8 cellular contexts compared by ENCODE assay signal in genomic region chr12:108313609-108314331, GRCh38. TPM values are rescaled to one million over a fixed set of nuclear protein-coding genes. Genes with fewer than 3 reads are reported as not detected.
DNase-seq lines count a peak whose midpoint lies in the region; ATAC-seq and TF ChIP-seq lines count a peak whose summit lies in the region.

No MANE protein-coding gene starts in this region.

- H3K4me1 Mint-ChIP-seq in activated CD8-positive, alpha-beta T cell treated with anti-CD3 and anti-CD28 coated beads for 36 hours (ENCODE audit: low read depth): peaks cover 33% of the 10 kb centered on the region
- peaks cover 87 to 100% of the 10 kb centered on the region in 2 donors for H3K4me1 Mint-ChIP-seq in immature natural killer cell
- H3K4me1 Mint-ChIP-seq in stimulated activated naive B cell treated with anti-CD40 and anti-IgM and Interleukin-4, amounts not matched to agents 10 μg/mL and 1 μg/mL and 100 μg/mL, for 72 hours: peaks cover 0 to 4% of the 10 kb centered on the region in 2 donors

- H3K27me3 Mint-ChIP-seq in activated CD8-positive, alpha-beta T cell treated with anti-CD3 and anti-CD28 coated beads for 36 hours: no peaks in the 10 kb centered on the region
- H3K27me3 Mint-ChIP-seq in immature natural killer cell (ENCODE audit: low read depth in 3 of 3): peaks cover 0 to 1% (median 0%) of the 10 kb centered on the region in 3 donors
- peaks cover 9 to 15% of the 10 kb centered on the region in 2 donors for H3K27me3 Mint-ChIP-seq in stimulated activated naive B cell treated with anti-CD40 and anti-IgM and Interleukin-4, amounts not matched to agents 10 μg/mL and 1 μg/mL and 100 μg/mL, for 72 hours

- DNase-seq in KG1 (lab: John Stamatoyannopoulos, UW) (peak; percentile 63), immature natural killer cell (peak; percentile 68 to 71 (median 68)), BE2C (no peak), NCI-H1092 (lab: John Stamatoyannopoulos, UW) (no peak), GM19238 (ENCODE audit: insufficient read length, low spot score) (no peak)
- peak; percentile 56 for DNase-seq in activated CD8-positive, alpha-beta T cell treated with anti-CD3 and anti-CD28 coated beads for 36 hours
- no peak for DNase-seq in stimulated activated naive B cell treated with anti-CD40 and anti-IgM and Interleukin-4, amounts not matched to agents 10 μg/mL and 1 μg/mL and 100 μg/mL, for 72 hours

- POLR2A ChIA-PET in activated CD8-positive, alpha-beta T cell treated with anti-CD3 and anti-CD28 coated beads for 36 hours (lab: Charles Lee): interaction anchor here (1.0 to 1.4 kb wide), 4 partner anchors 8 to 22 kb away, joined by 3 to 4 read pairs (median 3); no protein-coding TSS in a partner anchor

- H3K9me3 Mint-ChIP-seq in activated CD8-positive, alpha-beta T cell treated with anti-CD3 and anti-CD28 coated beads for 36 hours: no peaks in the 10 kb centered on the region
- H3K9me3 Mint-ChIP-seq in immature natural killer cell: no peaks in the 10 kb centered on the region
- H3K9me3 Mint-ChIP-seq in stimulated activated naive B cell treated with anti-CD40 and anti-IgM and Interleukin-4, amounts not matched to agents 10 μg/mL and 1 μg/mL and 100 μg/mL, for 72 hours: peaks cover 0 to 2% of the 10 kb centered on the region in 2 donors

- no peak overlapping the region for H3K4me3 ChIP-seq in BE2C (ENCODE audit: low read depth, low read length)

- intact Hi-C loops in activated CD8-positive, alpha-beta T cell treated with anti-CD3 and anti-CD28 coated beads for 36 hours (cut with micrococcal nuclease): no loop called here

- H3K36me3 Mint-ChIP-seq in activated CD8-positive, alpha-beta T cell treated with anti-CD3 and anti-CD28 coated beads for 36 hours (ENCODE audit: low read depth): no peaks in the 10 kb centered on the region
- peaks cover 19 to 38% (median 32%) of the 10 kb centered on the region in 3 donors for H3K36me3 Mint-ChIP-seq in immature natural killer cell
- no peaks in the 10 kb centered on the region for H3K36me3 Mint-ChIP-seq in stimulated activated naive B cell treated with anti-CD40 and anti-IgM and Interleukin-4, amounts not matched to agents 10 μg/mL and 1 μg/mL and 100 μg/mL, for 72 hours

- H3K4me1 ChIP-seq in BE2C: peaks cover 21% of the 10 kb centered on the region

- CTCF ChIA-PET in activated CD8-positive, alpha-beta T cell treated with anti-CD3 and anti-CD28 coated beads for 36 hours (lab: Charles Lee): interaction anchor here (1.3 to 1.7 kb wide), 3 partner anchors 119 to 198 kb away, joined by 3 to 5 read pairs (median 4); no protein-coding TSS in a partner anchor

- no peaks in the 10 kb centered on the region for H3K36me3 ChIP-seq in BE2C

- no peaks in the 10 kb centered on the region; the same call in 1 of the 2 replicates for H3K9me3 ChIP-seq in BE2C

- no peak for TF ChIP-seq CTCF in activated CD8-positive, alpha-beta T cell treated with anti-CD3 and anti-CD28 coated beads for 36 hours (IDR thresholded peaks at IDR 0.05)
- no peak for TF ChIP-seq CTCF in BE2C (IDR thresholded peaks at IDR 0.05; ENCODE audit: low read depth, low read length)

- no peaks in the 10 kb centered on the region for H3K27me3 ChIP-seq in BE2C

- H3K27ac Mint-ChIP-seq in activated CD8-positive, alpha-beta T cell treated with anti-CD3 and anti-CD28 coated beads for 36 hours: peak overlapping the region; percentile 67
- H3K27ac Mint-ChIP-seq in immature natural killer cell: peak overlapping the region; percentile 86 to 97 (median 96)
- no peak overlapping the region for H3K27ac Mint-ChIP-seq in stimulated activated naive B cell treated with anti-CD40 and anti-IgM and Interleukin-4, amounts not matched to agents 10 μg/mL and 1 μg/mL and 100 μg/mL, for 72 hours

- ATAC-seq in activated CD8-positive, alpha-beta T cell treated with anti-CD3 and anti-CD28 coated beads for 36 hours: peak; percentile 83
- peak; percentile 18 to 55 for ATAC-seq in stimulated activated naive B cell treated with anti-CD40 and anti-IgM and Interleukin-4, amounts not matched to agents 10 μg/mL and 1 μg/mL and 100 μg/mL, for 72 hours (replicated peaks)
- ATAC-seq in GM21423 (IDR thresholded peaks at IDR 0.05; ENCODE audit: unreplicated experiment): no peak

- H3K4me3 Mint-ChIP-seq in activated CD8-positive, alpha-beta T cell treated with anti-CD3 and anti-CD28 coated beads for 36 hours: peak overlapping the region; percentile 4
- H3K4me3 Mint-ChIP-seq in immature natural killer cell: peak overlapping the region; percentile 75 to 87 (median 86)
- no peak overlapping the region for H3K4me3 Mint-ChIP-seq in stimulated activated naive B cell treated with anti-CD40 and anti-IgM and Interleukin-4, amounts not matched to agents 10 μg/mL and 1 μg/mL and 100 μg/mL, for 72 hours

RNA-seq across cellular contexts. Expression of gene CMKLR1, which starts 25.3 kb away (rescaled TPM):
- not detected for total RNA-seq in activated CD8-positive, alpha-beta T cell treated with anti-CD3 and anti-CD28 coated beads for 36 hours
- polyA plus RNA-seq in immature natural killer cell: 10 to 100 TPM; 32.5 to 83.7 (median 49.6) TPM
- polyA plus RNA-seq in BE2C (2012; ENCODE audit: insufficient read depth, insufficient read length, low read depth): 0.36 TPM

Comparison
In these comparisons a context has a peak if more than half of its experiments do, and no peak if none do; other contexts are left out.
1. DNase-seq: peak in KG1 (single experiment), activated CD8-positive, alpha-beta T cell treated with anti-CD3 and anti-CD28 coated beads for 36 hours (single experiment) and immature natural killer cell (3 of 3); none in stimulated activated naive B cell treated with anti-CD40 and anti-IgM and Interleukin-4, amounts not matched to agents 10 μg/mL and 1 μg/mL and 100 μg/mL, for 72 hours (single experiment), BE2C (single experiment), NCI-H1092 (single experiment) and GM19238 (single experiment).
2. H3K4me3 Mint-ChIP-seq: peak in activated CD8-positive, alpha-beta T cell treated with anti-CD3 and anti-CD28 coated beads for 36 hours (single experiment) and immature natural killer cell (5 of 5); none in stimulated activated naive B cell treated with anti-CD40 and anti-IgM and Interleukin-4, amounts not matched to agents 10 μg/mL and 1 μg/mL and 100 μg/mL, for 72 hours (0 of 2).